Comparison of ENCODE assay signal across 23 cellular contexts in the genomic region with DNA sequence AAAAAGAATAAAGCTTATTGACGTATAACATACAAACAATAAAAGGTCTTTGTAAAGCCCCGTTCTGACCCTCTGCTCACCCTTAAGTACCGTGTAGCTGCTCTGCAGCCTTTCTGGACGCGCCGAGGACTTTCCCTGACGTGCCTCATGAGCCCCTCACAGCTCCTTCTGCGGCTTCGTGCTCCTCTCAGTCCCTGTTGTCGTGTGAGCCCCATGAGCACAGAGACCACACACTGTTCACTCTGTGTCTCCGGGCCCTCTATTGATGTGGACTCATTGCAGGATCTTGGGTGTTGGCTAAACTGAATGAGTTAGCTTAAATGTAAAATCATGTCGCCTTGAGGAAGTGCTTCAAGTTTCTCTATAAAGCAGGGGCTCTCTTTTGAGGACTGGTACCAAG. TPM values are rescaled to one million over a fixed set of nuclear protein-coding genes. Genes with fewer than 3 reads are reported as not detected.
"Had no signal": no experiment of that assay in that cellular context is flagged by ENCODE, and none has a peak within 500 bp of the region (broad histone marks: within the 10 kb centered on the region; RNA-seq: fewer than 3 reads in every experiment).

No MANE protein-coding gene starts in this region.

- H3K27me3 Mint-ChIP-seq: activated CD4-positive, alpha-beta memory T cell treated with anti-CD3 and anti-CD28 coated beads, Interleukin-2, amount 10 ng/mL, durations not matched to agents 7 days and 5 days; stimulated activated naive CD8-positive, alpha-beta T cell treated with anti-CD3 and anti-CD28 coated beads, Interleukin-15, Interleukin-2, amounts not matched to agents 100 ng/mL and 50 ng/mL, for 24 hours; T-cell had no signal

- ATAC-seq: psoas muscle, right cardiac atrium, SK-N-SH treated with all-trans-retinoic acid at 6 μM for 48 hours had no signal

- H3K4me3 ChIP-seq: lung, psoas muscle, suprapubic skin, transverse colon, uterus had no signal

- DNase-seq: activated CD8-positive, alpha-beta memory T cell treated with anti-CD3 and anti-CD28 coated beads, Interleukin-2, amount 50 U/mL, for 4 hours; activated effector memory CD4-positive, alpha-beta T cell treated with anti-CD3 and anti-CD28 coated beads, Interleukin-2, amount 50 U/mL, for 16 hours; activated T-cell treated with anti-CD3 and anti-CD28 coated beads, Interleukin-2, amount 50 U/mL, for 48 hours; amniotic stem cell; foreskin melanocyte; glutamatergic neuron; hippocampal formation; islet precursor cell; nephron progenitor cell; psoas muscle; right cardiac atrium; stimulated activated CD4-positive, alpha-beta T cell treated with anti-CD3 and anti-CD28 coated beads, Interleukin-2, amount 100 ng/mL, for 24 hours; T-cell; transverse colon; uterus had no signal

- H3K4me1 ChIP-seq: psoas muscle, suprapubic skin, transverse colon, uterus had no signal

- H3K27ac ChIP-seq: psoas muscle, suprapubic skin, transverse colon, uterus, VCaP had no signal

- H3K9me3 ChIP-seq: psoas muscle, suprapubic skin, transverse colon, uterus had no signal

- H3K9me3 Mint-ChIP-seq: activated CD4-positive, alpha-beta memory T cell treated with anti-CD3 and anti-CD28 coated beads, Interleukin-2, amount 10 ng/mL, durations not matched to agents 7 days and 5 days; activated naive CD4-positive, alpha-beta T cell treated with anti-CD3 and anti-CD28 coated beads, Interleukin-2, amount 50 U/mL, for 72 hours; mesothelial cell of epicardium; nephron progenitor cell; stimulated activated naive CD8-positive, alpha-beta T cell treated with anti-CD3 and anti-CD28 coated beads, Interleukin-15, Interleukin-2, amounts not matched to agents 100 ng/mL and 50 ng/mL, for 24 hours; T-cell had no signal

- H3K4me3 Mint-ChIP-seq: activated CD4-positive, alpha-beta memory T cell treated with anti-CD3 and anti-CD28 coated beads, Interleukin-2, amount 10 ng/mL, durations not matched to agents 7 days and 5 days; mesothelial cell of epicardium; nephron progenitor cell; stimulated activated naive CD8-positive, alpha-beta T cell treated with anti-CD3 and anti-CD28 coated beads, Interleukin-15, Interleukin-2, amounts not matched to agents 100 ng/mL and 50 ng/mL, for 24 hours had no signal

- H3K36me3 ChIP-seq: uterus had no signal

- H3K27me3 ChIP-seq: suprapubic skin, transverse colon, uterus had no signal

- H3K27ac Mint-ChIP-seq: activated CD4-positive, alpha-beta memory T cell treated with anti-CD3 and anti-CD28 coated beads, Interleukin-2, amount 10 ng/mL, durations not matched to agents 7 days and 5 days; mesothelial cell of epicardium; nephron progenitor cell; stimulated activated naive CD8-positive, alpha-beta T cell treated with anti-CD3 and anti-CD28 coated beads, Interleukin-15, Interleukin-2, amounts not matched to agents 100 ng/mL and 50 ng/mL, for 24 hours; T-cell had no signal

- H3K4me1 Mint-ChIP-seq: nephron progenitor cell had no signal

RNA-seq across cellular contexts. Expression of gene INHBB, which starts 43.6 kb away (rescaled TPM):
- total RNA-seq: activated CD4-positive, alpha-beta memory T cell treated with anti-CD3 and anti-CD28 coated beads, Interleukin-2, amount 10 ng/mL, durations not matched to agents 7 days and 5 days; activated naive CD4-positive, alpha-beta T cell treated with anti-CD3 and anti-CD28 coated beads, Interleukin-2, amount 50 U/mL, for 72 hours; mesothelial cell of epicardium had no signal
